In genomic region chr3:51139616-51140015, GRCh38 we compare ENCODE assay signal across 6 cellular contexts.
"Had no signal": no experiment of that assay in that cellular context is flagged by ENCODE, and none has a peak within 500 bp of the region (broad histone marks: within the 10 kb centered on the region; RNA-seq: fewer than 3 reads in every experiment).

No MANE protein-coding gene starts in this region.

- DNase-seq: H9, HCEC 1CT, KBM-7 had no signal

- ATAC-seq: GM23338, HepG2 had no signal

- H3K27ac ChIP-seq: HL-60 had no signal

- H3K4me3 ChIP-seq: GM23338 had no signal
